Comparison of ENCODE assay signal across 20 cellular contexts in genomic region chr5:33939863-33940262, GRCh38. TPM values are rescaled to one million over a fixed set of nuclear protein-coding genes. Genes with fewer than 3 reads are reported as not detected.
DNase-seq lines count a peak whose midpoint lies in the region; ATAC-seq, FAIRE-seq and TF ChIP-seq lines count a peak whose summit lies in the region.
"Had no signal": no experiment of that assay in that cellular context is flagged by ENCODE, and none has a peak within 500 bp of the region (broad histone marks: within the 10 kb centered on the region; RNA-seq: fewer than 3 reads in every experiment).

No MANE protein-coding gene starts in this region.

- TF ChIP-seq EP300 in K562 (IDR thresholded peaks at IDR 0.05; ENCODE audit: low read length): no peak

- intact Hi-C loops in K562 (cut with micrococcal nuclease): no loop called here
- intact Hi-C loops in psoas muscle (cut with DNase I): no loop called here

- H3K36me3 ChIP-seq in K562 (ENCODE audit: control insufficient read depth, insufficient read depth, low read length) (no peaks in the 10 kb centered on the region), psoas muscle (ENCODE audit: insufficient read depth in 1 of 2, low read depth in 1 of 2) (no peaks in the 10 kb centered on the region)
- H3K36me3 ChIP-seq: adrenal gland, Peyer's patch, WERI-Rb-1 had no signal

- ATAC-seq in K562 (no peak), psoas muscle (no peak), SK-N-SH treated with all-trans-retinoic acid at 6 μM for 48 hours (no peak)
- ATAC-seq: activated CD8-positive, alpha-beta T cell treated with anti-CD3 and anti-CD28 coated beads for 36 hours; HepG2; right cardiac atrium had no signal

- CTCF ChIA-PET in K562 (lab: Yijun Ruan, JAX; ENCODE audit: low intra/inter-chr PET ratio): no interaction called here

- H2AFZ ChIP-seq in K562 (ENCODE audit: low read depth, low read length): no peak overlapping the region

- no peak overlapping the region for H3K4me3 ChIP-seq in K562
- H3K4me3 ChIP-seq in psoas muscle: no peak overlapping the region
- H3K4me3 ChIP-seq: adrenal gland, Peyer's patch had no signal

- H3K4me2 ChIP-seq in K562 (ENCODE audit: insufficient read depth, low read length): no peak overlapping the region

- no peaks in the 10 kb centered on the region for H4K20me1 ChIP-seq in K562 (replicated peaks; ENCODE audit: control insufficient read depth, insufficient read depth, low read length)

- DNase-seq in GM03348 (ENCODE audit: low spot score) (peak; percentile 51), MV-4-11 (lab: John Stamatoyannopoulos, UW) (peak; percentile 62), K562 (ENCODE audit: extremely low read depth in 1 of 4, low spot score in 3 of 4) (no peak), myocyte (ENCODE audit: low read depth) (peak; percentile 14), HT-29 (ENCODE audit: low spot score) (no peak), NCI-H82 (lab: John Stamatoyannopoulos, UW) (no peak), psoas muscle (no peak)
- DNase-seq: activated CD8-positive, alpha-beta T cell treated with anti-CD3 and anti-CD28 coated beads for 36 hours; adrenal gland; islet precursor cell; Peyer's patch; right cardiac atrium; stimulated activated CD4-positive, alpha-beta T cell treated with anti-CD3 and anti-CD28 coated beads, Interleukin-2, amount 100 ng/mL, for 24 hours; WERI-Rb-1 had no signal

- peaks cover 0 to 18% of the 10 kb centered on the region in 2 experiments; a peak in 2 of 5 replicates for H3K4me1 ChIP-seq in K562 (replicated peaks in 1 of 2; ENCODE audit: control insufficient read depth in 2 of 2, insufficient read depth in 2 of 2, low read length in 2 of 2)
- H3K4me1 ChIP-seq in psoas muscle: peaks cover 10% of the 10 kb centered on the region
- H3K4me1 ChIP-seq: Peyer's patch had no signal

- H3K27ac ChIP-seq in K562 (ENCODE audit: extremely low read depth, low read depth, low read length) (no peak overlapping the region), psoas muscle (no peak overlapping the region)
- H3K27ac ChIP-seq: adrenal gland, Peyer's patch, WERI-Rb-1 had no signal

- no peaks in the 10 kb centered on the region for H3K9me3 ChIP-seq in K562 (replicated peaks; ENCODE audit: control insufficient read depth, insufficient read depth, low read depth, low read length)
- no peaks in the 10 kb centered on the region for H3K9me3 ChIP-seq in psoas muscle
- H3K9me3 ChIP-seq: adrenal gland, Peyer's patch had no signal

- BruUV-seq in K562 (replicated peaks; lab: Mats Ljungman, UMichigan): no TSS peak

- POLR2A ChIA-PET in K562 (lab: Yijun Ruan, JAX): interaction anchor here (0.6 to 1.1 kb wide), 3 partner anchors 10 to 1285 kb away, joined by 3 to 5 read pairs (median 3); no protein-coding TSS in a partner anchor

- H3K9ac ChIP-seq in K562 (ENCODE audit: insufficient read depth in 1 of 2, low read depth in 2 of 2, low read length in 2 of 2): no peak overlapping the region

- TF ChIP-seq POLR2A in K562 (conservative IDR thresholded peaks at IDR 0.05): no peak

- TF ChIP-seq CTCF in K562 (IDR thresholded peaks at IDR 0.05 in 2 of 3, conservative IDR thresholded peaks at IDR 0.05 in 1 of 3; ENCODE audit: insufficient read depth in 2 of 3, low read depth in 1 of 3, low read length in 3 of 3) (no peak), psoas muscle (IDR thresholded peaks at IDR 0.05) (no peak)

- peak; percentile 19 for FAIRE-seq in K562 (lab: Jason Lieb, UNC)
- FAIRE-seq: endometrium, HepG2 had no signal

- H3K27me3 ChIP-seq in K562 (ENCODE audit: control insufficient read depth in 2 of 2, insufficient read depth in 2 of 2, low read length in 2 of 2): peaks cover 19 to 46% of the 10 kb centered on the region in 2 experiments
- H3K27me3 ChIP-seq in psoas muscle (ENCODE audit: insufficient read depth in 3 of 3, low read length in 2 of 3): peaks cover 0 to 51% (median 27%) of the 10 kb centered on the region in 3 donors
- H3K27me3 ChIP-seq: Peyer's patch had no signal

- TF ChIP-seq RAD21 in K562 (CRISPR knock-in tag; conservative IDR thresholded peaks at IDR 0.05 in 1 of 2, IDR thresholded peaks at IDR 0.05 in 1 of 2): no peak

- in situ Hi-C loops in K562 (cut with MboI): no loop called here

- no peaks in the 10 kb centered on the region for H3K79me2 ChIP-seq in K562 (ENCODE audit: control insufficient read depth, insufficient read depth, low read length)

- H3K9me1 ChIP-seq in K562 (ENCODE audit: control insufficient read depth, insufficient read depth, low read length): no peaks in the 10 kb centered on the region

- 0% methylated on average over 5 of the region's 5 CpGs for WGBS in K562 (ENCODE audit: insufficient coverage, low coverage, missing lambda C conversion rate)
- WGBS in psoas muscle, 3 donors: 71 to 84% (median 81%) methylated on average over 5 of the region's 5 CpGs

TF ChIP-seq in K562, 482 proteins besides CTCF, POLR2A, EP300 and RAD21 (continues in another document):
- TF ChIP-seq ZNF197 (CRISPR knock-in tag; IDR thresholded peaks at IDR 0.05; ENCODE audit: low read depth): no peak

TF ChIP-seq in SK-N-SH treated with all-trans-retinoic acid at 6 μM for 48 hours, 23 proteins besides CTCF, POLR2A, EP300 and RAD21 (continues in another document):
- TF ChIP-seq GLIS3 (CRISPR knock-in tag; IDR thresholded peaks at IDR 0.05): no peak

RNA-seq across cellular contexts. Expression of gene RXFP3, which starts 3.7 kb away (rescaled TPM):
- total RNA-seq in K562 (2011; cell fraction: chromatin; rRNA removed; ENCODE audit: low replicate concordance): not detected in 2 replicates
- not detected in 2 replicates for total RNA-seq in K562 (2011; cell fraction: nucleolus; rRNA removed)
- total RNA-seq in K562 (2011; cell fraction: nucleoplasm; rRNA removed): not detected in 2 replicates
- not detected in 2 replicates for total RNA-seq in K562 (2014; rRNA removed)
- total RNA-seq in K562 (2014; rRNA removed; fragmentation: Illumina TruSeq; extraction: Trizol): not detected in 2 replicates
- not detected in 2 replicates for total RNA-seq in K562 (2015; rRNA removed; fragmentation: Illumina TruSeq; extraction: Trizol)
- not detected in 2 replicates for total RNA-seq in K562 (2021)
- polyA plus RNA-seq in K562 (2011; rRNA removed): not detected in 2 replicates
- not detected in 2 replicates for polyA plus RNA-seq in K562 (2011; cell fraction: cytosol; rRNA removed)
- polyA plus RNA-seq in K562 (2011; cell fraction: nucleus; rRNA removed): not detected in 2 replicates
- polyA plus RNA-seq in K562 (2012): not detected in 2 replicates
- not detected in 2 replicates for polyA plus RNA-seq in K562 (2014; fragmentation: Illumina TruSeq; extraction: Trizol)
- not detected for polyA plus RNA-seq in K562 (2014; fragmentation: Nextera tagmentation; extraction: Ambion mirVana)
- polyA plus RNA-seq in K562 (2014; rRNA removed): not detected in 2 replicates
- polyA minus RNA-seq in K562 (2011; rRNA and poly(A)+ RNA removed): not detected in 2 replicates
- polyA minus RNA-seq in K562 (2011; cell fraction: cytosol; rRNA and poly(A)+ RNA removed): not detected in 2 replicates
- not detected in 2 replicates for polyA minus RNA-seq in K562 (2011; cell fraction: nucleus; rRNA and poly(A)+ RNA removed)
- not detected in 2 replicates for total RNA-seq in myocyte
- polyA plus RNA-seq in myocyte (2012): not detected
- not detected in 2 replicates for total RNA-seq in HT-29 (2014; rRNA removed; shearing (Covaris generic))
- not detected for total RNA-seq in psoas muscle
- not detected for polyA plus RNA-seq in psoas muscle
- total RNA-seq: activated CD8-positive, alpha-beta T cell treated with anti-CD3 and anti-CD28 coated beads for 36 hours; HepG2; mesenteric fat pad; NCI-H460; Peyer's patch; right cardiac atrium had no signal
- polyA plus RNA-seq: BJ, HepG2, right cardiac atrium had no signal

RNA-seq across cellular contexts. Expression of gene SLC45A2, which starts 44.6 kb away (rescaled TPM):
- total RNA-seq in K562 (2011; cell fraction: chromatin; rRNA removed; ENCODE audit: low replicate concordance): not detected in 2 replicates
- 0.17 TPM in 1 of 2 replicates, not detected in the other for total RNA-seq in K562 (2011; cell fraction: nucleolus; rRNA removed)
- total RNA-seq in K562 (2011; cell fraction: nucleoplasm; rRNA removed): not detected in 2 replicates
- total RNA-seq in K562 (2014; rRNA removed) (not detected in 2 replicates), K562 (2014; rRNA removed; fragmentation: Illumina TruSeq; extraction: Trizol) (0.06 TPM in 1 of 2 replicates, not detected in the other), K562 (2015; rRNA removed; fragmentation: Illumina TruSeq; extraction: Trizol) (0.23 and 0.25 TPM in 2 replicates), K562 (2021) (0.13 and 0.16 TPM in 2 replicates), myocyte (0.05 and 0.37 TPM in 2 replicates), psoas muscle (under 1 TPM in 1 of 4 donors, not detected in 3; 0.24 TPM)
- polyA plus RNA-seq in K562 (2011; rRNA removed) (not detected in 2 replicates), K562 (2014; fragmentation: Illumina TruSeq; extraction: Trizol) (0.24 TPM in 1 of 2 replicates, not detected in the other), K562 (2014; fragmentation: Nextera tagmentation; extraction: Ambion mirVana) (under 1 TPM; 0.03 to 0.14 TPM), K562 (2014; rRNA removed) (0.26 and 0.29 TPM in 2 replicates), psoas muscle (under 1 TPM in 1 of 3 donors, not detected in 2; 0.08 TPM)
- not detected in 2 replicates for polyA plus RNA-seq in K562 (2011; cell fraction: cytosol; rRNA removed)
- 0.04 and 0.13 TPM in 2 replicates for polyA plus RNA-seq in K562 (2011; cell fraction: nucleus; rRNA removed)
- polyA plus RNA-seq in K562 (2012): 0.10 and 0.17 TPM in 2 replicates
- not detected in 2 replicates for polyA minus RNA-seq in K562 (2011; rRNA and poly(A)+ RNA removed)
- polyA minus RNA-seq in K562 (2011; cell fraction: cytosol; rRNA and poly(A)+ RNA removed): not detected in 2 replicates
- polyA minus RNA-seq in K562 (2011; cell fraction: nucleus; rRNA and poly(A)+ RNA removed): not detected in 2 replicates
- polyA plus RNA-seq in myocyte (2012): 0.81 TPM
- total RNA-seq in HT-29 (2014; rRNA removed; shearing (Covaris generic)): not detected in 2 replicates
- total RNA-seq: activated CD8-positive, alpha-beta T cell treated with anti-CD3 and anti-CD28 coated beads for 36 hours; adrenal gland; mesenteric fat pad; NCI-H460; Peyer's patch had no signal
- polyA plus RNA-seq: BJ had no signal

RNA-seq across cellular contexts. Expression of gene ADAMTS12, which starts 48.1 kb away (rescaled TPM):
- total RNA-seq in K562 (2011; cell fraction: chromatin; rRNA removed; ENCODE audit: low replicate concordance): not detected in 2 replicates
- not detected in 2 replicates for total RNA-seq in K562 (2011; cell fraction: nucleolus; rRNA removed)
- not detected in 2 replicates for total RNA-seq in K562 (2011; cell fraction: nucleoplasm; rRNA removed)
- total RNA-seq in K562 (2014; rRNA removed) (not detected in 2 replicates), K562 (2014; rRNA removed; fragmentation: Illumina TruSeq; extraction: Trizol) (not detected in 2 replicates), K562 (2015; rRNA removed; fragmentation: Illumina TruSeq; extraction: Trizol) (not detected in 2 replicates), K562 (2021) (0.11 TPM in 1 of 2 replicates, not detected in the other), myocyte (21.4 and 22.0 TPM in 2 replicates), psoas muscle (1 to 10 TPM in 3 of 4 donors, under 1 TPM in 1; 0.88 to 1.2 (median 1.1) TPM)
- polyA plus RNA-seq in K562 (2011; rRNA removed) (not detected in 2 replicates), K562 (2014; fragmentation: Illumina TruSeq; extraction: Trizol) (not detected in 2 replicates), K562 (2014; fragmentation: Nextera tagmentation; extraction: Ambion mirVana) (not detected), K562 (2014; rRNA removed) (not detected in 2 replicates), psoas muscle (under 1 TPM; 0.19 to 0.51 (median 0.28) TPM)
- not detected in 2 replicates for polyA plus RNA-seq in K562 (2011; cell fraction: cytosol; rRNA removed)
- polyA plus RNA-seq in K562 (2011; cell fraction: nucleus; rRNA removed): not detected in 2 replicates
- polyA plus RNA-seq in K562 (2012): not detected in 2 replicates
- polyA minus RNA-seq in K562 (2011; rRNA and poly(A)+ RNA removed): not detected in 2 replicates
- polyA minus RNA-seq in K562 (2011; cell fraction: cytosol; rRNA and poly(A)+ RNA removed): not detected in 2 replicates
- not detected in 2 replicates for polyA minus RNA-seq in K562 (2011; cell fraction: nucleus; rRNA and poly(A)+ RNA removed)
- polyA plus RNA-seq in myocyte (2012): 88.1 TPM
- total RNA-seq in HT-29 (2014; rRNA removed; shearing (Covaris generic)): not detected in 2 replicates
- total RNA-seq: activated CD8-positive, alpha-beta T cell treated with anti-CD3 and anti-CD28 coated beads for 36 hours; HepG2 had no signal

Comparison
In these comparisons a context has a peak if more than half of its experiments do, and no peak if none do; other contexts are left out.
1. DNase-seq: peak in GM03348 (single experiment), MV-4-11 (single experiment) and myocyte (single experiment); none in K562 (0 of 4), HT-29 (single experiment), NCI-H82 (single experiment) and psoas muscle (0 of 2).
2. RNA of gene ADAMTS12, which starts 48.1 kb away (total RNA-seq): 21.4 to 22.0 TPM in myocyte; 0.88 to 1.2 TPM in psoas muscle, 0.11 TPM in K562 and not detected in HT-29; every median in the first group is over 10 times any median in the second.